8 cellular contexts compared by ENCODE assay signal in genomic region chr20:6142348-6142993, GRCh38. TPM values are rescaled to one million over a fixed set of nuclear protein-coding genes. Genes with fewer than 3 reads are reported as not detected.
DNase-seq lines count a peak whose midpoint lies in the region; ATAC-seq, FAIRE-seq and TF ChIP-seq lines count a peak whose summit lies in the region.

No MANE protein-coding gene starts in this region.

- TF ChIP-seq POLR2A in suprapubic skin (IDR thresholded peaks at IDR 0.05): no peak

- no peaks in the 10 kb centered on the region for H3K27me3 ChIP-seq in suprapubic skin

- WGBS in suprapubic skin: under 1% methylated on average over 10 of the region's 10 CpGs

- TF ChIP-seq EP300 in suprapubic skin (IDR thresholded peaks at IDR 0.05): no peak

- peak; percentile 87 for ATAC-seq in HG02623 (IDR thresholded peaks at IDR 0.05; ENCODE audit: unreplicated experiment)

- no peak overlapping the region for H3K4me3 ChIP-seq in suprapubic skin

- no peaks in the 10 kb centered on the region for H3K4me1 ChIP-seq in suprapubic skin

- peak; percentile 75 for FAIRE-seq in TTC549 (lab: Jason Lieb, UNC)

- TF ChIP-seq CTCF in suprapubic skin (IDR thresholded peaks at IDR 0.05): peak; percentile 54 to 68

- no peaks in the 10 kb centered on the region for H3K9me3 ChIP-seq in suprapubic skin

- H3K36me3 ChIP-seq in suprapubic skin: no peaks in the 10 kb centered on the region

- no peak overlapping the region for H3K27ac ChIP-seq in suprapubic skin

- DNase-seq in NOMO-1 (lab: John Stamatoyannopoulos, UW; ENCODE audit: unreplicated experiment in 2 of 2) (peak; percentile 14 to 48), NOMO-1 treated with dmso at 0.1 percent for 144 hours (lab: John Stamatoyannopoulos, UW; ENCODE audit: unreplicated experiment) (no peak), NCI-H1930 (lab: John Stamatoyannopoulos, UW) (peak; percentile 9 to 56), ecto neural progenitor cell (ENCODE audit: low spot score) (peak; percentile 62), lung microvascular endothelial cell (ENCODE audit: low read depth in 2 of 2) (peak; percentile 67 to 76), suprapubic skin (ENCODE audit: low spot score in 2 of 2) (no peak)

RNA-seq across cellular contexts. Expression of gene FERMT1, which starts 19.6 kb away (rescaled TPM):
- total RNA-seq in lung microvascular endothelial cell: under 0.01 and 0.44 TPM in 2 replicates
- total RNA-seq in suprapubic skin: 10 to 100 TPM; 32.9 to 53.4 (median 37.5) TPM

Comparison
In these comparisons a context has a peak if more than half of its experiments do, and no peak if none do; other contexts are left out.
1. DNase-seq: peak in NOMO-1 (2 of 2), NCI-H1930 (2 of 2), ecto neural progenitor cell (single experiment) and lung microvascular endothelial cell (2 of 2); none in NOMO-1 treated with dmso at 0.1 percent for 144 hours (single experiment) and suprapubic skin (0 of 2).
2. RNA of gene FERMT1, which starts 19.6 kb away (total RNA-seq): 32.9 to 53.4 TPM in suprapubic skin; under 0.01 to 0.44 TPM in lung microvascular endothelial cell; every median in the first group is over 10 times any median in the second.